9 cellular contexts compared by ENCODE assay signal in genomic region chr1:177913762-177914540, GRCh38. TPM values are rescaled to one million over a fixed set of nuclear protein-coding genes. Genes with fewer than 3 reads are reported as not detected.
DNase-seq lines count a peak whose midpoint lies in the region; ATAC-seq, FAIRE-seq and TF ChIP-seq lines count a peak whose summit lies in the region.
"Had no signal": no experiment of that assay in that cellular context is flagged by ENCODE, and none has a peak within 500 bp of the region (broad histone marks: within the 10 kb centered on the region; RNA-seq: fewer than 3 reads in every experiment).

No MANE protein-coding gene starts in this region.

- no peaks in the 10 kb centered on the region for H3K4me1 ChIP-seq in heart right ventricle
- no peaks in the 10 kb centered on the region for H3K4me1 ChIP-seq in right cardiac atrium (ENCODE audit: control insufficient read depth, insufficient read depth, low read length)
- H3K4me1 ChIP-seq in OCI-LY7 (ENCODE audit: insufficient read depth, low read length, poor library complexity, severe bottlenecking): no peaks in the 10 kb centered on the region
- H3K4me1 ChIP-seq in transverse colon: no peaks in the 10 kb centered on the region
- H3K4me1 ChIP-seq: parathyroid adenoma had no signal

- no peaks in the 10 kb centered on the region for H3K79me2 ChIP-seq in OCI-LY7 (ENCODE audit: insufficient read depth, low read depth, low read length)
- H3K79me2 ChIP-seq: parathyroid adenoma had no signal

- H3K9me2 ChIP-seq in OCI-LY7 (ENCODE audit: insufficient read depth, low read length): no peaks in the 10 kb centered on the region

- intact Hi-C loops in heart right ventricle (cut with DNase I) (loop anchor here in 1 of 10 donors (10.0 kb wide), 1 partner anchor 939 kb away; no protein-coding TSS in a partner anchor), right cardiac atrium (cut with DNase I) (no loop called here), OCI-LY7 (cut with micrococcal nuclease; ENCODE audit: unreplicated experiment) (no loop called here), transverse colon (cut with DNase I; ENCODE audit: low total_unique reads) (no loop called here)

- H4K20me1 ChIP-seq in OCI-LY7 (ENCODE audit: insufficient read depth, low read length): no peaks in the 10 kb centered on the region

- H2AFZ ChIP-seq in OCI-LY7 (ENCODE audit: low read length): no peak overlapping the region
- H2AFZ ChIP-seq: parathyroid adenoma had no signal

- no peak overlapping the region for H3K4me2 ChIP-seq in OCI-LY7 (ENCODE audit: low read length)

- in situ Hi-C loops in transverse colon (cut with MboI; ENCODE audit: low pct_ligation_motif_present in 1 of 4, low pct_unique_long_range_greater_than_20kb in 1 of 4, low sequenced_read_pairs in 3 of 4): loop anchor here in 1 of 4 donors (25.0 kb wide), 1 partner anchor 477 kb away; no protein-coding TSS in a partner anchor

- POLR2A ChIA-PET in OCI-LY7 (lab: Charles Lee): interaction anchor here (0.7 kb wide), 1 partner anchor 1110 kb away, joined by 3 read pairs; no protein-coding TSS in a partner anchor

- ATAC-seq in heart right ventricle (no peak), right cardiac atrium (no peak), HG03354 (IDR thresholded peaks at IDR 0.05; ENCODE audit: poor library complexity, severe bottlenecking, unreplicated experiment) (no peak)

- H3K36me3 ChIP-seq in heart right ventricle: no peaks in the 10 kb centered on the region
- no peaks in the 10 kb centered on the region for H3K36me3 ChIP-seq in OCI-LY7 (ENCODE audit: insufficient read depth, low read length)
- H3K36me3 ChIP-seq in transverse colon: no peaks in the 10 kb centered on the region

- WGBS in heart right ventricle, 2 donors: 38 to 39% methylated on average over 4 of the region's 4 CpGs
- 36% methylated on average over 4 of the region's 4 CpGs for WGBS in right cardiac atrium
- 25 to 27% methylated on average over 1 to 4 of the region's 4 CpGs for WGBS in transverse colon (ENCODE audit: low coverage in 1 of 2), 2 donors

- BruUV-seq in OCI-LY7 (replicated peaks; lab: Mats Ljungman, UMichigan): no TSS peak

- FAIRE-seq in GM12892 (lab: Jason Lieb, UNC): no peak

- H3K4me3 ChIP-seq in heart right ventricle: no peak overlapping the region
- no peak overlapping the region for H3K4me3 ChIP-seq in right cardiac atrium (ENCODE audit: low read length)
- H3K4me3 ChIP-seq in OCI-LY7 (ENCODE audit: low read depth, low read length, poor library complexity, severe bottlenecking): no peak overlapping the region
- no peak overlapping the region for H3K4me3 ChIP-seq in transverse colon

- H3K27ac ChIP-seq in heart right ventricle: no peak overlapping the region
- H3K27ac ChIP-seq in right cardiac atrium (ENCODE audit: low read length): no peak overlapping the region
- no peak overlapping the region for H3K27ac ChIP-seq in OCI-LY7 (ENCODE audit: low read depth, low read length, poor library complexity, severe bottlenecking)
- no peak overlapping the region for H3K27ac ChIP-seq in transverse colon
- H3K27ac ChIP-seq: parathyroid adenoma had no signal

- H3K27me3 ChIP-seq in heart right ventricle (peaks cover 0 to 64% (median 25%) of the 10 kb centered on the region in 7 donors), right cardiac atrium (ENCODE audit: control insufficient read depth, insufficient read depth) (peaks cover 2% of the 10 kb centered on the region), transverse colon (peaks cover 4% of the 10 kb centered on the region)

- H3K9me3 ChIP-seq in heart right ventricle (no peaks in the 10 kb centered on the region), right cardiac atrium (ENCODE audit: control insufficient read depth, low read length) (no peaks in the 10 kb centered on the region), OCI-LY7 (ENCODE audit: low read length) (no peaks in the 10 kb centered on the region), transverse colon (no peaks in the 10 kb centered on the region)

- TF ChIP-seq CTCF in heart right ventricle (IDR thresholded peaks at IDR 0.05) (peak in 7 of 9 donors; percentile 22 to 43 (median 37)), OCI-LY7 (conservative IDR thresholded peaks at IDR 0.05; ENCODE audit: low read length) (peak; percentile 62), transverse colon (IDR thresholded peaks at IDR 0.05) (peak; percentile 28 to 63 (median 48))

- DNase-seq in heart right ventricle: no peak
- DNase-seq in right cardiac atrium: no peak
- peak; percentile 3 for DNase-seq in OCI-LY7 (ENCODE audit: low spot score)
- peak; percentile 30 for DNase-seq in fibroblast of the conjunctiva (ENCODE audit: low read depth)
- DNase-seq in transverse colon: peak; percentile 39
- DNase-seq in epidermal melanocyte (ENCODE audit: insufficient read length, low spot score): no peak
- no peak for DNase-seq in GM12892 (ENCODE audit: insufficient read length)

- TF ChIP-seq POLR2A in transverse colon (IDR thresholded peaks at IDR 0.05): no peak
- no peak for TF ChIP-seq POLR2A in GM12892 (IDR thresholded peaks at IDR 0.05; ENCODE audit: low read depth, low read length)

- TF ChIP-seq EP300 in transverse colon (IDR thresholded peaks at IDR 0.05; ENCODE audit: low read depth): no peak

- CTCF ChIA-PET in OCI-LY7 (lab: Charles Lee; ENCODE audit: unreplicated experiment): no interaction called here

RNA-seq across cellular contexts. Expression of gene SEC16B, which starts 55.9 kb away (rescaled TPM):
- total RNA-seq in heart right ventricle (1 to 10 TPM in 8 of 10 donors, under 1 TPM in 2; 0.32 to 3.5 (median 1.5) TPM), right cardiac atrium (1 to 10 TPM; 1.4 to 3.9 (median 2.6) TPM), OCI-LY7 (2022) (not detected in 2 replicates), transverse colon (10 to 100 TPM in 3 of 4 donors, 1 to 10 TPM in 1; 5.1 to 89.8 (median 15.2) TPM)
- polyA plus RNA-seq in heart right ventricle (10 to 100 TPM in 1 of 2 donors, under 1 TPM in 1; 0.93 to 19.0 TPM), right cardiac atrium (2.9 TPM)
- total RNA-seq in OCI-LY7 (2014; rRNA removed; shearing (Covaris generic)): not detected in 2 replicates
- polyA plus RNA-seq in GM12892 (2012; ENCODE audit: missing spikeins): not detected

Comparison
In these comparisons a context has a peak if more than half of its experiments do, and no peak if none do; other contexts are left out.
1. DNase-seq: peak in OCI-LY7 (single experiment), fibroblast of the conjunctiva (single experiment) and transverse colon (single experiment); none in heart right ventricle (0 of 2), right cardiac atrium (0 of 3), epidermal melanocyte (single experiment) and GM12892 (single experiment).
2. Peak in every context shown above with its lines, with median percentiles within 50 percentile points of each other: CTCF ChIP-seq.